In genomic region chr12:24750263-24750662, GRCh38 we compare ENCODE assay signal across 14 cellular contexts.
"Had no signal": no experiment of that assay in that cellular context is flagged by ENCODE, and none has a peak within 500 bp of the region (broad histone marks: within the 10 kb centered on the region; RNA-seq: fewer than 3 reads in every experiment).

No MANE protein-coding gene starts in this region.

- H3K4me3 Mint-ChIP-seq: activated naive CD8-positive, alpha-beta T cell treated with anti-CD3 and anti-CD28 coated beads, Interleukin-2, amount 10 ng/mL, durations not matched to agents 7 days and 5 days; T-cell had no signal

- H3K36me3 Mint-ChIP-seq: activated naive CD8-positive, alpha-beta T cell treated with anti-CD3 and anti-CD28 coated beads, Interleukin-2, amount 10 ng/mL, durations not matched to agents 7 days and 5 days; T-cell had no signal

- H3K4me1 ChIP-seq: colonic mucosa had no signal

- H3K4me1 Mint-ChIP-seq: activated naive CD8-positive, alpha-beta T cell treated with anti-CD3 and anti-CD28 coated beads, Interleukin-2, amount 10 ng/mL, durations not matched to agents 7 days and 5 days; T-cell had no signal

- H3K9me3 ChIP-seq: colonic mucosa, tibial nerve had no signal

- H3K27ac ChIP-seq: colonic mucosa, tibial nerve, VCaP had no signal

- FAIRE-seq: astrocyte, frontal cortex, small intestine had no signal

- ATAC-seq: left ventricle myocardium superior, T-cell had no signal

- H3K27me3 ChIP-seq: colonic mucosa, tibial nerve had no signal

- H3K4me3 ChIP-seq: colonic mucosa, tibial nerve had no signal

- H3K9me3 Mint-ChIP-seq: activated naive CD8-positive, alpha-beta T cell treated with anti-CD3 and anti-CD28 coated beads, Interleukin-2, amount 10 ng/mL, durations not matched to agents 7 days and 5 days; T-cell had no signal

- H3K36me3 ChIP-seq: colonic mucosa, tibial nerve had no signal

- H3K27ac Mint-ChIP-seq: activated naive CD8-positive, alpha-beta T cell treated with anti-CD3 and anti-CD28 coated beads, Interleukin-2, amount 10 ng/mL, durations not matched to agents 7 days and 5 days; T-cell had no signal

- DNase-seq: activated CD4-positive, alpha-beta T cell treated with anti-CD3 and anti-CD28 coated beads for 48 hours; activated naive CD8-positive, alpha-beta T cell treated with anti-CD3 and anti-CD28 coated beads, Interleukin-2, amount 10 ng/mL, durations not matched to agents 7 days and 5 days; colonic mucosa; effector CD8-positive, alpha-beta T cell; left ventricle myocardium superior; mesendoderm; posterior cingulate gyrus; small intestine; T-cell; T1000 had no signal
